8 cellular contexts compared by ENCODE assay signal in the genomic region with DNA sequence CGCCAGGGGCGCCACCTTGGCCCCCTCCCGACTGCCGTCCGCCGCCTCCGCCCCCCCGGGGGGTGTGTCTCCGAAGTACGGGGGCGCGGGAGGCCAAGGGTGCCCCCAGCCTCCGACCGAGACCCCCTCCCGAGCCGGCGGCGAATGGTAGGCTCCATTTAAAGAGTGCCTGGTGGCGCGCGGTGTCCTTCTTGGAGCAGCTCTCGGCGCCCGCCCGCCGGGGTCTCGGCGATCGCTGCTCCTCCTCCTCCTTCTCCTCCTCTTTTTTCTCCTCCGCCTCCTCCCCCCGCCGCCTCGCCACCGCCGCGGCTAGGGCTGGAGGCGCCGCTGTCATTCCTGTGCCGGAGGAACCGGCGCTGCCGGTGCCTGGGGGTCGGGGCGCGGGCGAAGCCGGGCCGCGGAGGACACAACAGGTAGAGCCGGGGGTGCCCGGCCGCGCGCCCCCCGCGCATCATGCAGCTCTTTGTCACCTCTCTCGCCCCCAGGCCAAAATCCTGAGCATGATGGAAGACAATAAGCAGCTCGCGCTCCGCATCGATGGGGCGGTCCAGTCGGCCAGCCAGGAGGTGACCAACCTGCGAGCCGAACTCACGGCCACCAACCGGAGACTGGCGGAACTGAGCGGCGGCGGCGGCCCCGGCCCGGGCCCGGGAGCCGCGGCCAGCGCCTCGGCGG. TPM values are rescaled to one million over a fixed set of nuclear protein-coding genes. Genes with fewer than 3 reads are reported as not detected.
DNase-seq lines count a peak whose midpoint lies in the region; ATAC-seq, FAIRE-seq and TF ChIP-seq lines count a peak whose summit lies in the region.

A gene (plus strand): TSS at position 188 of the 675 bp plus-strand sequence.

- H3K27me3 Mint-ChIP-seq in T-cell: peaks cover 56 to 57% of the 10 kb centered on the region in 2 donors

- ATAC-seq in HG03025 (IDR thresholded peaks at IDR 0.05; ENCODE audit: low FRiP score, unreplicated experiment) (no peak), T-cell (replicated peaks in 1 of 4) (no peak)

- DNase-seq in AG09309 (ENCODE audit: low read depth) (no peak), M059J (ENCODE audit: low read depth) (peak; percentile 45), coronary artery (ENCODE audit: low spot score) (no peak), mucosa of gallbladder (ENCODE audit: low spot score) (no peak), T-cell (no peak), D721Med (ENCODE audit: insufficient read length, low spot score) (no peak)
- no peak for DNase-seq in stimulated activated naive CD4-positive, alpha-beta T cell treated with Interleukin-2 at 50 U/mL for 16 hours (lab: John Stamatoyannopoulos, UW)

- H3K9me3 Mint-ChIP-seq in T-cell: no peaks in the 10 kb centered on the region

- peaks cover 0 to 4% (median 0%) of the 10 kb centered on the region in 3 donors for H3K4me1 Mint-ChIP-seq in T-cell

- POLR2A ChIA-PET in T-cell (lab: Charles Lee): no interaction called here

- TF ChIP-seq CTCF in AG09309 (IDR thresholded peaks at IDR 0.05; ENCODE audit: control insufficient read depth, insufficient read depth, low read depth, low read length, missing control alignments) (peak; percentile 11), coronary artery (IDR thresholded peaks at IDR 0.05) (no peak), D721Med (IDR thresholded peaks at IDR 0.05; ENCODE audit: insufficient read depth, missing control alignments) (no peak)

- H3K27ac ChIP-seq in coronary artery: no peak within 1 kb of the TSS

- H3K4me3 ChIP-seq in AG09309 (ENCODE audit: control insufficient read depth, low read depth, low read length): peak within 1 kb of the TSS; percentile 47
- peak within 1 kb of the TSS; percentile 63 for H3K4me3 ChIP-seq in coronary artery

- no peak for FAIRE-seq in D721Med (lab: Jason Lieb, UNC)

- no peak within 1 kb of the TSS for H3K27ac Mint-ChIP-seq in T-cell

- H3K4me3 Mint-ChIP-seq in T-cell: no peak within 1 kb of the TSS

- CTCF ChIA-PET in T-cell (lab: Charles Lee): no interaction called here

- H3K36me3 Mint-ChIP-seq in T-cell: no peaks in the 10 kb centered on the region

RNA-seq across cellular contexts. Expression of the gene that starts here (rescaled TPM):
- total RNA-seq in M059J (2014; rRNA removed; shearing (Covaris generic)): 2.0 and 6.4 TPM in 2 replicates
- total RNA-seq in mucosa of gallbladder: 10.2 TPM
- total RNA-seq in T-cell: under 1 TPM; 0.18 to 0.58 (median 0.30) TPM
